Comparison of ENCODE assay signal across 1 cellular context in the genomic region with DNA sequence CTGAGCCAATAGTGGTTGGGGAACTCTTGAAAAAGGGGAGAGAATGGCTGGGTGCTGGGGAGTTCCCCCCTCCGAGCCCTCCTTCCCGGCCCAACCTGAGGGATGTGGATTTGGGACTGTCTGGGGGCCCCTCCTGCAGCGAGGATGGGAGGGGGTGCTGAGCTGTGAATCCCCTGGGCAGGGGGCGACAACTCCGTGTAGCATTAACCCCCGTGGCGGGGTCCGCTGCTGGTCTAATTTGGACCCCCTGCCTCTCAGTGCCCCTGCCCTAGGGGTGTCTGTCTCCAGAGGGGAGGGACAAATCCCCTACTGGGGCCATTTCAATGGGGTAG.
TF ChIP-seq lines count a peak whose summit lies in the region.

No MANE protein-coding gene starts in this region.

TF ChIP-seq in HEK293, 187 proteins besides CTCF, POLR2A, EP300 and RAD21 (continued from another document and continues in another):
- TF ChIP-seq, protein P1, sequence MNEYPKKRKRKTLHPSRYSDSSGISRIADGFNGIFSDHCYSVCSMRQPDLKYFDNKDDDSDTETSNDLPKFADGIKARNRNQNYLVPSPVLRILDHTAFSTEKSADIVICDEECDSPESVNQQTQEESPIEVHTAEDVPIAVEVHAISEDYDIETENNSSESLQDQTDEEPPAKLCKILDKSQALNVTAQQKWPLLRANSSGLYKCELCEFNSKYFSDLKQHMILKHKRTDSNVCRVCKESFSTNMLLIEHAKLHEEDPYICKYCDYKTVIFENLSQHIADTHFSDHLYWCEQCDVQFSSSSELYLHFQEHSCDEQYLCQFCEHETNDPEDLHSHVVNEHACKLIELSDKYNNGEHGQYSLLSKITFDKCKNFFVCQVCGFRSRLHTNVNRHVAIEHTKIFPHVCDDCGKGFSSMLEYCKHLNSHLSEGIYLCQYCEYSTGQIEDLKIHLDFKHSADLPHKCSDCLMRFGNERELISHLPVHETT (tag by site-specific recombination; IDR thresholded peaks at IDR 0.05) = no peak
- TF ChIP-seq ZNF324 (tag by site-specific recombination; IDR thresholded peaks at IDR 0.05) = no peak
- TF ChIP-seq ZNF843 (tag by site-specific recombination; IDR thresholded peaks at IDR 0.05) = no peak
- TF ChIP-seq SP7 (tag by site-specific recombination; IDR thresholded peaks at IDR 0.05) = no peak
- no peak for TF ChIP-seq ZNF426 (tag by site-specific recombination; IDR thresholded peaks at IDR 0.05)
- TF ChIP-seq ZNF677 (tag by site-specific recombination; IDR thresholded peaks at IDR 0.05) = no peak
- TF ChIP-seq HOXD13 (CRISPR knock-in tag; IDR thresholded peaks at IDR 0.05; ENCODE audit: borderline replicate concordance) = no peak
- TF ChIP-seq, protein P2, sequence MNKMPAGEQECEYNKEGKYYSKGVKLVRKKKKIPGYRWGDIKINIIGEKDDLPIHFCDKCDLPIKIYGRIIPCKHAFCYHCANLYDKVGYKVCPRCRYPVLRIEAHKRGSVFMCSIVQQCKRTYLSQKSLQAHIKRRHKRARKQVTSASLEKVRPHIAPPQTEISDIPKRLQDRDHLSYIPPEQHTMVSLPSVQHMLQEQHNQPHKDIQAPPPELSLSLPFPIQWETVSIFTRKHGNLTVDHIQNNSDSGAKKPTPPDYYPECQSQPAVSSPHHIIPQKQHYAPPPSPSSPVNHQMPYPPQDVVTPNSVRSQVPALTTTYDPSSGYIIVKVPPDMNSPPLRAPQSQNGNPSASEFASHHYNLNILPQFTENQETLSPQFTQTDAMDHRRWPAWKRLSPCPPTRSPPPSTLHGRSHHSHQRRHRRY (tag by site-specific recombination; IDR thresholded peaks at IDR 0.05) = no peak
- TF ChIP-seq, protein P3, sequence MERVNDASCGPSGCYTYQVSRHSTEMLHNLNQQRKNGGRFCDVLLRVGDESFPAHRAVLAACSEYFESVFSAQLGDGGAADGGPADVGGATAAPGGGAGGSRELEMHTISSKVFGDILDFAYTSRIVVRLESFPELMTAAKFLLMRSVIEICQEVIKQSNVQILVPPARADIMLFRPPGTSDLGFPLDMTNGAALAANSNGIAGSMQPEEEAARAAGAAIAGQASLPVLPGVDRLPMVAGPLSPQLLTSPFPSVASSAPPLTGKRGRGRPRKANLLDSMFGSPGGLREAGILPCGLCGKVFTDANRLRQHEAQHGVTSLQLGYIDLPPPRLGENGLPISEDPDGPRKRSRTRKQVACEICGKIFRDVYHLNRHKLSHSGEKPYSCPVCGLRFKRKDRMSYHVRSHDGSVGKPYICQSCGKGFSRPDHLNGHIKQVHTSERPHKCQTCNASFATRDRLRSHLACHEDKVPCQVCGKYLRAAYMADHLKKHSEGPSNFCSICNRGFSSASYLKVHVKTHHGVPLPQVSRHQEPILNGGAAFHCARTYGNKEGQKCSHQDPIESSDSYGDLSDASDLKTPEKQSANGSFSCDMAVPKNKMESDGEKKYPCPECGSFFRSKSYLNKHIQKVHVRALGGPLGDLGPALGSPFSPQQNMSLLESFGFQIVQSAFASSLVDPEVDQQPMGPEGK (tag by site-specific recombination; IDR thresholded peaks at IDR 0.05) = peak; percentile 52; the same call in 1 of the 2 replicates
- TF ChIP-seq ZNF510 (tag by site-specific recombination; IDR thresholded peaks at IDR 0.05; ENCODE audit: insufficient replicate concordance) = no peak
- no peak for TF ChIP-seq ZNF221 (tag by site-specific recombination; IDR thresholded peaks at IDR 0.05; ENCODE audit: borderline replicate concordance)
- no peak for TF ChIP-seq ZNF626 (tag by site-specific recombination; IDR thresholded peaks at IDR 0.05)
- peak; percentile 85 for TF ChIP-seq ZIC2 (tag by site-specific recombination; IDR thresholded peaks at IDR 0.05)
- no peak for TF ChIP-seq MYNN (tag by site-specific recombination; IDR thresholded peaks at IDR 0.05; ENCODE audit: borderline replicate concordance)
- TF ChIP-seq ZBTB8A (tag by site-specific recombination; IDR thresholded peaks at IDR 0.05) = no peak
- TF ChIP-seq, protein P4, sequence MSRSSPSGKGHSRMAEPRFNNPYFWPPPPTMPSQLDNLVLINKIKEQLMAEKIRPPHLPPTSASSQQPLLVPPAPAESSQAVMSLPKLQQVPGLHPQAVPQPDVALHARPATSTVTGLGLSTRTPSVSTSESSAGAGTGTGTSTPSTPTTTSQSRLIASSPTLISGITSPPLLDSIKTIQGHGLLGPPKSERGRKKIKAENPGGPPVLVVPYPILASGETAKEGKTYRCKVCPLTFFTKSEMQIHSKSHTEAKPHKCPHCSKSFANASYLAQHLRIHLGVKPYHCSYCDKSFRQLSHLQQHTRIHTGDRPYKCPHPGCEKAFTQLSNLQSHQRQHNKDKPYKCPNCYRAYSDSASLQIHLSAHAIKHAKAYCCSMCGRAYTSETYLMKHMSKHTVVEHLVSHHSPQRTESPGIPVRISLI (tag by site-specific recombination; IDR thresholded peaks at IDR 0.05) = no peak
- no peak for TF ChIP-seq ZBTB20 (tag by site-specific recombination; IDR thresholded peaks at IDR 0.05)
- TF ChIP-seq, protein P5, sequence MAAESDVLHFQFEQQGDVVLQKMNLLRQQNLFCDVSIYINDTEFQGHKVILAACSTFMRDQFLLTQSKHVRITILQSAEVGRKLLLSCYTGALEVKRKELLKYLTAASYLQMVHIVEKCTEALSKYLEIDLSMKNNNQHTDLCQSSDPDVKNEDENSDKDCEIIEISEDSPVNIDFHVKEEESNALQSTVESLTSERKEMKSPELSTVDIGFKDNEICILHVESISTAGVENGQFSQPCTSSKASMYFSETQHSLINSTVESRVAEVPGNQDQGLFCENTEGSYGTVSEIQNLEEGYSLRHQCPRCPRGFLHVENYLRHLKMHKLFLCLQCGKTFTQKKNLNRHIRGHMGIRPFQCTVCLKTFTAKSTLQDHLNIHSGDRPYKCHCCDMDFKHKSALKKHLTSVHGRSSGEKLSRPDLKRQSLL (tag by site-specific recombination; IDR thresholded peaks at IDR 0.05) = no peak
- no peak for TF ChIP-seq ZNF623 (tag by site-specific recombination; IDR thresholded peaks at IDR 0.05)
- no peak for TF ChIP-seq ZNF501 (tag by site-specific recombination; IDR thresholded peaks at IDR 0.05)
- TF ChIP-seq, protein P6, sequence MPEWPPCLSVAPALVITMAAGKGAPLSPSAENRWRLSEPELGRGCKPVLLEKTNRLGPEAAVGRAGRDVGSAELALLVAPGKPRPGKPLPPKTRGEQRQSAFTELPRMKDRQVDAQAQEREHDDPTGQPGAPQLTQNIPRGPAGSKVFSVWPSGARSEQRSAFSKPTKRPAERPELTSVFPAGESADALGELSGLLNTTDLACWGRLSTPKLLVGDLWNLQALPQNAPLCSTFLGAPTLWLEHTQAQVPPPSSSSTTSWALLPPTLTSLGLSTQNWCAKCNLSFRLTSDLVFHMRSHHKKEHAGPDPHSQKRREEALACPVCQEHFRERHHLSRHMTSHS (tag by site-specific recombination; IDR thresholded peaks at IDR 0.05) = no peak
- no peak for TF ChIP-seq ZNF155 (tag by site-specific recombination; IDR thresholded peaks at IDR 0.05)
- TF ChIP-seq, protein P7, sequence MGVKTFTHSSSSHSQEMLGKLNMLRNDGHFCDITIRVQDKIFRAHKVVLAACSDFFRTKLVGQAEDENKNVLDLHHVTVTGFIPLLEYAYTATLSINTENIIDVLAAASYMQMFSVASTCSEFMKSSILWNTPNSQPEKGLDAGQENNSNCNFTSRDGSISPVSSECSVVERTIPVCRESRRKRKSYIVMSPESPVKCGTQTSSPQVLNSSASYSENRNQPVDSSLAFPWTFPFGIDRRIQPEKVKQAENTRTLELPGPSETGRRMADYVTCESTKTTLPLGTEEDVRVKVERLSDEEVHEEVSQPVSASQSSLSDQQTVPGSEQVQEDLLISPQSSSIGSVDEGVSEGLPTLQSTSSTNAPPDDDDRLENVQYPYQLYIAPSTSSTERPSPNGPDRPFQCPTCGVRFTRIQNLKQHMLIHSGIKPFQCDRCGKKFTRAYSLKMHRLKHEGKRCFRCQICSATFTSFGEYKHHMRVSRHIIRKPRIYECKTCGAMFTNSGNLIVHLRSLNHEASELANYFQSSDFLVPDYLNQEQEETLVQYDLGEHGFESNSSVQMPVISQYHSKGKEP (tag by site-specific recombination; IDR thresholded peaks at IDR 0.05) = no peak
- TF ChIP-seq ZNF473 (tag by site-specific recombination; IDR thresholded peaks at IDR 0.05) = no peak
- no peak for TF ChIP-seq ZNF302 (tag by site-specific recombination; IDR thresholded peaks at IDR 0.05; ENCODE audit: low read depth)
- TF ChIP-seq ZNF549 (tag by site-specific recombination; IDR thresholded peaks at IDR 0.05) = no peak
- no peak for TF ChIP-seq BCL11B (tag by site-specific recombination; IDR thresholded peaks at IDR 0.05; ENCODE audit: low read depth)
- TF ChIP-seq, protein P8, sequence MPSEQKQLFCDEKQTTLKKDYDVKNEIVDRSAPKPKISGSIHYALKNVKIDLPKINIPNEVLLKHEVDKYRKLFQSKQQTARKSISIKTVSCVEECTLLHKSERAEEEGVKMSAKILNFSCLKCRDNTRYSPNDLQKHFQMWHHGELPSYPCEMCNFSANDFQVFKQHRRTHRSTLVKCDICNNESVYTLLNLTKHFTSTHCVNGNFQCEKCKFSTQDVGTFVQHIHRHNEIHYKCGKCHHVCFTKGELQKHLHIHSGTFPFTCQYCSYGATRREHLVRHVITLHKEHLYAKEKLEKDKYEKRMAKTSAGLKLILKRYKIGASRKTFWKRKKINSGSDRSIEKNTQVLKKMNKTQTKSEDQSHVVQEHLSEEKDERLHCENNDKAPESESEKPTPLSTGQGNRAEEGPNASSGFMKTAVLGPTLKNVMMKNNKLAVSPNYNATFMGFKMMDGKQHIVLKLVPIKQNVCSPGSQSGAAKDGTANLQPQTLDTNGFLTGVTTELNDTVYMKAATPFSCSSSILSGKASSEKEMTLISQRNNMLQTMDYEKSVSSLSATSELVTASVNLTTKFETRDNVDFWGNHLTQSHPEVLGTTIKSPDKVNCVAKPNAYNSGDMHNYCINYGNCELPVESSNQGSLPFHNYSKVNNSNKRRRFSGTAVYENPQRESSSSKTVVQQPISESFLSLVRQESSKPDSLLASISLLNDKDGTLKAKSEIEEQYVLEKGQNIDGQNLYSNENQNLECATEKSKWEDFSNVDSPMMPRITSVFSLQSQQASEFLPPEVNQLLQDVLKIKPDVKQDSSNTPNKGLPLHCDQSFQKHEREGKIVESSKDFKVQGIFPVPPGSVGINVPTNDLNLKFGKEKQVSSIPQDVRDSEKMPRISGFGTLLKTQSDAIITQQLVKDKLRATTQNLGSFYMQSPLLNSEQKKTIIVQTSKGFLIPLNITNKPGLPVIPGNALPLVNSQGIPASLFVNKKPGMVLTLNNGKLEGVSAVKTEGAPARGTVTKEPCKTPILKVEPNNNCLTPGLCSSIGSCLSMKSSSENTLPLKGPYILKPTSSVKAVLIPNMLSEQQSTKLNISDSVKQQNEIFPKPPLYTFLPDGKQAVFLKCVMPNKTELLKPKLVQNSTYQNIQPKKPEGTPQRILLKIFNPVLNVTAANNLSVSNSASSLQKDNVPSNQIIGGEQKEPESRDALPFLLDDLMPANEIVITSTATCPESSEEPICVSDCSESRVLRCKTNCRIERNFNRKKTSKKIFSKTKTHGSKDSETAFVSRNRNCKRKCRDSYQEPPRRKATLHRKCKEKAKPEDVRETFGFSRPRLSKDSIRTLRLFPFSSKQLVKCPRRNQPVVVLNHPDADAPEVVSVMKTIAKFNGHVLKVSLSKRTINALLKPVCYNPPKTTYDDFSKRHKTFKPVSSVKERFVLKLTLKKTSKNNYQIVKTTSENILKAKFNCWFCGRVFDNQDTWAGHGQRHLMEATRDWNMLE (tag by site-specific recombination; conservative IDR thresholded peaks at IDR 0.05; ENCODE audit: low read depth) = no peak
- TF ChIP-seq ZNF777 (tag by site-specific recombination; IDR thresholded peaks at IDR 0.05; ENCODE audit: borderline replicate concordance) = no peak
- TF ChIP-seq, protein P9, sequence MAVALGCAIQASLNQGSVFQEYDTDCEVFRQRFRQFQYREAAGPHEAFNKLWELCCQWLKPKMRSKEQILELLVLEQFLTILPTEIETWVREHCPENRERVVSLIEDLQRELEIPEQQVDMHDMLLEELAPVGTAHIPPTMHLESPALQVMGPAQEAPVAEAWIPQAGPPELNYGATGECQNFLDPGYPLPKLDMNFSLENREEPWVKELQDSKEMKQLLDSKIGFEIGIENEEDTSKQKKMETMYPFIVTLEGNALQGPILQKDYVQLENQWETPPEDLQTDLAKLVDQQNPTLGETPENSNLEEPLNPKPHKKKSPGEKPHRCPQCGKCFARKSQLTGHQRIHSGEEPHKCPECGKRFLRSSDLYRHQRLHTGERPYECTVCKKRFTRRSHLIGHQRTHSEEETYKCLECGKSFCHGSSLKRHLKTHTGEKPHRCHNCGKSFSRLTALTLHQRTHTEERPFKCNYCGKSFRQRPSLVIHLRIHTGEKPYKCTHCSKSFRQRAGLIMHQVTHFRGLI (tag by site-specific recombination; IDR thresholded peaks at IDR 0.05) = no peak
- no peak for TF ChIP-seq ZNF114 (tag by site-specific recombination; IDR thresholded peaks at IDR 0.05)
- TF ChIP-seq ZNF354C (tag by site-specific recombination; IDR thresholded peaks at IDR 0.05; ENCODE audit: borderline replicate concordance, low read depth) = no peak
- TF ChIP-seq ZFP37 (tag by site-specific recombination; IDR thresholded peaks at IDR 0.05) = no peak
- TF ChIP-seq, protein P10, sequence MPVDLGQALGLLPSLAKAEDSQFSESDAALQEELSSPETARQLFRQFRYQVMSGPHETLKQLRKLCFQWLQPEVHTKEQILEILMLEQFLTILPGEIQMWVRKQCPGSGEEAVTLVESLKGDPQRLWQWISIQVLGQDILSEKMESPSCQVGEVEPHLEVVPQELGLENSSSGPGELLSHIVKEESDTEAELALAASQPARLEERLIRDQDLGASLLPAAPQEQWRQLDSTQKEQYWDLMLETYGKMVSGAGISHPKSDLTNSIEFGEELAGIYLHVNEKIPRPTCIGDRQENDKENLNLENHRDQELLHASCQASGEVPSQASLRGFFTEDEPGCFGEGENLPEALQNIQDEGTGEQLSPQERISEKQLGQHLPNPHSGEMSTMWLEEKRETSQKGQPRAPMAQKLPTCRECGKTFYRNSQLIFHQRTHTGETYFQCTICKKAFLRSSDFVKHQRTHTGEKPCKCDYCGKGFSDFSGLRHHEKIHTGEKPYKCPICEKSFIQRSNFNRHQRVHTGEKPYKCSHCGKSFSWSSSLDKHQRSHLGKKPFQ (tag by site-specific recombination; IDR thresholded peaks at IDR 0.05) = no peak
- no peak for TF ChIP-seq SCRT1 (tag by site-specific recombination; IDR thresholded peaks at IDR 0.05; ENCODE audit: borderline replicate concordance)
- TF ChIP-seq, protein P11, sequence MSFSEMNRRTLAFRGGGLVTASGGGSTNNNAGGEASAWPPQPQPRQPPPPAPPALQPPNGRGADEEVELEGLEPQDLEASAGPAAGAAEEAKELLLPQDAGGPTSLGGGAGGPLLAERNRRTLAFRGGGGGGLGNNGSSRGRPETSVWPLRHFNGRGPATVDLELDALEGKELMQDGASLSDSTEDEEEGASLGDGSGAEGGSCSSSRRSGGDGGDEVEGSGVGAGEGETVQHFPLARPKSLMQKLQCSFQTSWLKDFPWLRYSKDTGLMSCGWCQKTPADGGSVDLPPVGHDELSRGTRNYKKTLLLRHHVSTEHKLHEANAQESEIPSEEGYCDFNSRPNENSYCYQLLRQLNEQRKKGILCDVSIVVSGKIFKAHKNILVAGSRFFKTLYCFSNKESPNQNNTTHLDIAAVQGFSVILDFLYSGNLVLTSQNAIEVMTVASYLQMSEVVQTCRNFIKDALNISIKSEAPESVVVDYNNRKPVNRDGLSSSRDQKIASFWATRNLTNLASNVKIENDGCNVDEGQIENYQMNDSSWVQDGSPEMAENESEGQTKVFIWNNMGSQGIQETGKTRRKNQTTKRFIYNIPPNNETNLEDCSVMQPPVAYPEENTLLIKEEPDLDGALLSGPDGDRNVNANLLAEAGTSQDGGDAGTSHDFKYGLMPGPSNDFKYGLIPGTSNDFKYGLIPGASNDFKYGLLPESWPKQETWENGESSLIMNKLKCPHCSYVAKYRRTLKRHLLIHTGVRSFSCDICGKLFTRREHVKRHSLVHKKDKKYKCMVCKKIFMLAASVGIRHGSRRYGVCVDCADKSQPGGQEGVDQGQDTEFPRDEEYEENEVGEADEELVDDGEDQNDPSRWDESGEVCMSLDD (tag by site-specific recombination; IDR thresholded peaks at IDR 0.05) = 0 out of 2 replicates have a peak, but pooled peaks have one; percentile 31
